In genomic region chr17:80737106-80738019, GRCh38 we compare ENCODE assay signal across 1 cellular context.
TF ChIP-seq lines count a peak whose summit lies in the region.

No MANE protein-coding gene starts in this region.

TF ChIP-seq in GM12878, 131 proteins besides CTCF, POLR2A, EP300 and RAD21 (continued from another document and continues in another):
- TF ChIP-seq POLR2AphosphoS2 (IDR thresholded peaks at IDR 0.05; ENCODE audit: low read depth, low read length) (no peak), DPF2 (IDR thresholded peaks at IDR 0.05) (peak; percentile 98), RAD51 (IDR thresholded peaks at IDR 0.05) (peak; percentile 58), TCF7 (IDR thresholded peaks at IDR 0.05; ENCODE audit: borderline replicate concordance) (0 out of 2 replicates have a peak, but pooled peaks have one; percentile 8), PML (IDR thresholded peaks at IDR 0.05; ENCODE audit: low read length) (peak; percentile 47; the same call in 1 of the 2 replicates), ZBED1 (IDR thresholded peaks at IDR 0.05; ENCODE audit: borderline replicate concordance) (0 out of 2 replicates have a peak, but pooled peaks have one; percentile 45), BHLHE40 (IDR thresholded peaks at IDR 0.05; ENCODE audit: borderline replicate concordance in 1 of 2, low read depth in 2 of 2, low read length in 1 of 2) (peak; percentile 97), ATF7 (IDR thresholded peaks at IDR 0.05; ENCODE audit: low read depth) (peak; percentile 54; the same call in 1 of the 2 replicates), CUX1 (IDR thresholded peaks at IDR 0.05; ENCODE audit: insufficient replicate concordance, low read depth, low read length) (no peak), TCF12 (IDR thresholded peaks at IDR 0.05; ENCODE audit: low read depth, low read length) (peak; percentile 81), TCF3 (IDR thresholded peaks at IDR 0.05; ENCODE audit: borderline replicate concordance, insufficient read depth, low read depth, low read length) (0 out of 2 replicates have a peak, but pooled peaks have one; percentile 18), CBFB (IDR thresholded peaks at IDR 0.05; ENCODE audit: low read depth) (peak; percentile 70; the same call in 1 of the 2 replicates), PKNOX1 (IDR thresholded peaks at IDR 0.05) (no peak; the same call in 1 of the 2 replicates), IKZF1 (conservative IDR thresholded peaks at IDR 0.05) (peak; percentile 95), MXI1 (IDR thresholded peaks at IDR 0.05; ENCODE audit: low read depth, low read length) (peak; percentile 59; the same call in 1 of the 2 replicates), CHD4 (IDR thresholded peaks at IDR 0.05) (peak; percentile 73; the same call in 1 of the 2 replicates), NBN (IDR thresholded peaks at IDR 0.05) (0 out of 2 replicates have a peak, but pooled peaks have one; percentile 66), HDGF (IDR thresholded peaks at IDR 0.05) (no peak), SPI1 (IDR thresholded peaks at IDR 0.05; ENCODE audit: borderline replicate concordance, insufficient read depth, low read depth, low read length) (peak; percentile 100), FOXM1 (IDR thresholded peaks at IDR 0.05; ENCODE audit: low read depth, low read length) (peak; percentile 83; the same call in 1 of the 2 replicates), FOS (IDR thresholded peaks at IDR 0.05; ENCODE audit: borderline replicate concordance, extremely low read depth, insufficient read length) (no peak), RCOR1 (conservative IDR thresholded peaks at IDR 0.05; ENCODE audit: low read depth, low read length) (peak; percentile 84; the same call in 1 of the 2 replicates), CBX5 (IDR thresholded peaks at IDR 0.05; ENCODE audit: low read depth) (peak; percentile 92; the same call in 1 of the 2 replicates), SKIL (IDR thresholded peaks at IDR 0.05; ENCODE audit: low read depth, poor library complexity, severe bottlenecking) (peak; percentile 65), GATAD2B (conservative IDR thresholded peaks at IDR 0.05; ENCODE audit: low read depth) (peak; percentile 77), ETV6 (conservative IDR thresholded peaks at IDR 0.05 in 1 of 2, IDR thresholded peaks at IDR 0.05 in 1 of 2; ENCODE audit: borderline replicate concordance in 1 of 2, low read depth in 1 of 2) (peak in 1 of 2 experiments; percentile 91; a peak in 2 of 4 replicates), ZNF217 (IDR thresholded peaks at IDR 0.05) (peak; percentile 88), TBL1XR1 (IDR thresholded peaks at IDR 0.05; ENCODE audit: low read depth, low read length) (peak; percentile 83), ZNF687 (IDR thresholded peaks at IDR 0.05) (peak; percentile 89), HCFC1 (IDR thresholded peaks at IDR 0.05; ENCODE audit: low read length) (no peak), JUND (IDR thresholded peaks at IDR 0.05; ENCODE audit: low read depth, low read length) (0 out of 2 replicates have a peak, but pooled peaks have one; percentile 2), EED (IDR thresholded peaks at IDR 0.05; ENCODE audit: low read depth) (peak; percentile 98), PAX5 (IDR thresholded peaks at IDR 0.05; ENCODE audit: borderline replicate concordance, low read depth, low read length) (peak; percentile 82; the same call in 1 of the 2 replicates), NR2F1 (conservative IDR thresholded peaks at IDR 0.05) (no peak), YY1 (IDR thresholded peaks at IDR 0.05; ENCODE audit: low read depth, low read length) (0 out of 2 replicates have a peak, but pooled peaks have one; percentile 58), BCLAF1 (IDR thresholded peaks at IDR 0.05) (no peak), IKZF2 (IDR thresholded peaks at IDR 0.05) (peak; percentile 95 to 96), MEF2A (IDR thresholded peaks at IDR 0.05; ENCODE audit: insufficient read depth, low read depth, low read length) (peak; percentile 94), PRDM15 (CRISPR knock-in tag; IDR thresholded peaks at IDR 0.05) (0 out of 2 replicates have a peak, but pooled peaks have one; percentile 42), ZNF207 (IDR thresholded peaks at IDR 0.05; ENCODE audit: borderline replicate concordance) (no peak), USF2 (IDR thresholded peaks at IDR 0.05; ENCODE audit: borderline replicate concordance, low read depth, low read length) (no peak), NFIC (IDR thresholded peaks at IDR 0.05; ENCODE audit: low read depth, low read length) (peak; percentile 89)
